1 cellular context compared by ENCODE assay signal in the genomic region with DNA sequence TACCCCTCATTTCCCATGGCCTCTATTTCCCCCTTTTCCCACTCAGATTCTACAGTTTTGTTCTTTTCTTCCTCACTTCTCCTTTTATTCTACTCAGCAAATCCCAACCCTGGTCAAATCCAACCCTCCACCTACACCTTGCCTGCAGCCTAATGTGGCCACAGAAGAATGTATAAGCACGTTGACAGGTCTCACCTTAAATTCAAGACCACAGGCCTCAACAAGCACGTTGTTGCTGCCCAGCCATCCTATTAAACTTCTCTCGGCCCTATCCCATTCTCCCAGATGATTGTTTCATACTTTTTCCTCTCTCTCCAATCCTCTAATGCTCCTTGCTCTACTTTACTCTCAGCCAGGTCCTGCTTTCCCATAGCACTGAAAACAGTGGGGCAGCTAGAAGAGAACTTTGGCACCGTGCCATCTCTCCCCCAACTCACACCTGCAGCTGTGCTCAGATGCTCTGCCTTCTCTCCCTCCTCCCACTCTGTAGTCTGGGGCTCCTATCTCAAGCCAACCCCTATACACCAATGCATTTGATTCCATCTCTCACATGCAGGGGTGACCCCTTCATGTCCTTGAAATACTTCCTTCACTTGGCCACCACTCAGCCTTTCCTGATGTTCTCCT.
TF ChIP-seq lines count a peak whose summit lies in the region.

No MANE protein-coding gene starts in this region.

TF ChIP-seq in GM12878, 131 proteins besides CTCF, POLR2A, EP300 and RAD21:
- TF ChIP-seq KDM1A (IDR thresholded peaks at IDR 0.05; ENCODE audit: borderline replicate concordance): no peak
- TF ChIP-seq HDGF (IDR thresholded peaks at IDR 0.05): 0 out of 2 replicates have a peak, but pooled peaks have one; percentile 17
- 0 out of 2 replicates have a peak, but pooled peaks have one; percentile 25 for TF ChIP-seq NBN (IDR thresholded peaks at IDR 0.05)
- no peak for TF ChIP-seq NRF1 (conservative IDR thresholded peaks at IDR 0.05; ENCODE audit: low read depth, low read length)
TF ChIP-seq in GM12878: peak in this region for 2.
